4 cellular contexts compared by ENCODE assay signal in genomic region chr5:1982561-1982960, GRCh38.
DNase-seq lines count a peak whose midpoint lies in the region; TF ChIP-seq lines count a peak whose summit lies in the region.
"Not testable (repeated sequence)": the region's sequence is repeated elsewhere in the genome, so short reads cannot be mapped to it uniquely, and the experiment has no call there.

No MANE protein-coding gene starts in this region.

- DNase-seq in esophagus muscularis mucosa (ENCODE audit: extremely low spot score) (peak; percentile 70), lower leg skin (ENCODE audit: low spot score in 2 of 2) (peak; percentile 5 to 73), mucosa of gallbladder (ENCODE audit: low spot score) (peak; percentile 4), ureter (ENCODE audit: low spot score) (peak; percentile 13)

- H3K27ac ChIP-seq in esophagus muscularis mucosa (replicated peaks in 1 of 4) = not testable (repeated sequence)

- H3K4me1 ChIP-seq in esophagus muscularis mucosa = not testable (repeated sequence)

- not testable (repeated sequence) for H3K9me3 ChIP-seq in esophagus muscularis mucosa

- 66% methylated on average over 5 of the region's 8 CpGs for WGBS in esophagus muscularis mucosa
- WGBS in lower leg skin, 2 donors = 71 to 91% methylated on average over 8 of the region's 8 CpGs

- not testable (repeated sequence) for TF ChIP-seq CTCF in esophagus muscularis mucosa (IDR thresholded peaks at IDR 0.05); lower leg skin (IDR thresholded peaks at IDR 0.05)

- H3K27me3 ChIP-seq in esophagus muscularis mucosa = not testable (repeated sequence)

- not testable (repeated sequence) for TF ChIP-seq POLR2A in esophagus muscularis mucosa (IDR thresholded peaks at IDR 0.05; ENCODE audit: low read depth); lower leg skin (IDR thresholded peaks at IDR 0.05)

- H3K4me3 ChIP-seq in esophagus muscularis mucosa; lower leg skin (ENCODE audit: low read depth, poor library complexity, severe bottlenecking): not testable (repeated sequence)

- not testable (repeated sequence) for TF ChIP-seq EP300 in esophagus muscularis mucosa (IDR thresholded peaks at IDR 0.05)

- intact Hi-C loops in esophagus muscularis mucosa (cut with DNase I); lower leg skin (cut with DNase I; ENCODE audit: low total_unique reads): not testable (repeated sequence)

- not testable (repeated sequence) for H3K36me3 ChIP-seq in esophagus muscularis mucosa

Comparison
In these comparisons a context has a peak if more than half of its experiments do, and no peak if none do; other contexts are left out.
1. DNase-seq: peak in every context shown above with its lines; median percentile 70 in esophagus muscularis mucosa; 39 in lower leg skin; 13 in ureter; 4 in mucosa of gallbladder.